In genomic region chr13:79709526-79709925, GRCh38 we compare ENCODE assay signal across 31 cellular contexts.
DNase-seq lines count a peak whose midpoint lies in the region; ATAC-seq, FAIRE-seq and TF ChIP-seq lines count a peak whose summit lies in the region.
"Had no signal": no experiment of that assay in that cellular context is flagged by ENCODE, and none has a peak within 500 bp of the region (broad histone marks: within the 10 kb centered on the region; RNA-seq: fewer than 3 reads in every experiment).

No MANE protein-coding gene starts in this region.

- CTCF ChIA-PET in BJ (lab: Yijun Ruan, JAX), result no interaction called here
- CTCF ChIA-PET in endothelial cell of umbilical vein (lab: Charles Lee), result interaction anchor here (1.2 kb wide), 1 partner anchor 13 kb away, joined by 3 read pairs; no protein-coding TSS in a partner anchor

- dilution Hi-C loops in endothelial cell of umbilical vein (cut with MboI; ENCODE audit: extremely low pct_ligation_motif_present, low sequenced_read_pairs), result no loop called here

- H3K9me1 ChIP-seq in endothelial cell of umbilical vein (replicated peaks; ENCODE audit: control insufficient read depth, extremely low read depth, insufficient read depth, low read length), result no peaks in the 10 kb centered on the region

- intact Hi-C loops in endothelial cell of umbilical vein (cut with micrococcal nuclease), result no loop called here

- H3K9ac ChIP-seq in endothelial cell of umbilical vein (replicated peaks; ENCODE audit: extremely low read depth, insufficient read depth, low read length), result no peak overlapping the region

- TF ChIP-seq POLR2A in endothelial cell of umbilical vein (IDR thresholded peaks at IDR 0.05; ENCODE audit: low read depth, low read length), result no peak

- no peak for ATAC-seq in esophagus mucosa
- ATAC-seq in HG03280 (IDR thresholded peaks at IDR 0.05; ENCODE audit: unreplicated experiment), result no peak
- ATAC-seq: activated CD8-positive, alpha-beta memory T cell treated with anti-CD3 and anti-CD28 coated beads, Interleukin-2, amount 10 ng/mL, durations not matched to agents 7 days and 5 days; activated naive CD4-positive, alpha-beta T cell treated with anti-CD3 and anti-CD28 coated beads, Interleukin-2, amount 50 U/mL, for 72 hours; body of pancreas; heart right ventricle; left lobe of liver; stimulated activated naive B cell treated with anti-CD40 and anti-IgM and Interleukin-4, amounts not matched to agents 10 μg/mL and 1 μg/mL and 100 μg/mL, for 72 hours had no signal

- BruUV-seq in endothelial cell of umbilical vein (replicated peaks; lab: Mats Ljungman, UMichigan), result no TSS peak

- POLR2A ChIA-PET in BJ (lab: Charles Lee), result no interaction called here
- POLR2A ChIA-PET in endothelial cell of umbilical vein (lab: Charles Lee), result no interaction called here

- H2AFZ ChIP-seq in endothelial cell of umbilical vein (ENCODE audit: low read depth, low read length), result no peak overlapping the region
- H2AFZ ChIP-seq in neuron (ENCODE audit: low read depth, low read length), result peak overlapping the region; percentile 46

- H3K4me1 ChIP-seq in endothelial cell of umbilical vein (ENCODE audit: control insufficient read depth, extremely low read depth, insufficient read depth, low read length) (no peaks in the 10 kb centered on the region), neuron (ENCODE audit: insufficient read depth, low read length) (no peaks in the 10 kb centered on the region)
- H3K4me1 ChIP-seq: body of pancreas, heart right ventricle, vagina had no signal

- H3K4me2 ChIP-seq in endothelial cell of umbilical vein (ENCODE audit: insufficient read depth, low read length), result no peak overlapping the region

- H3K27me3 ChIP-seq in BJ (ENCODE audit: control insufficient read depth, insufficient read depth, low read length) (no peaks in the 10 kb centered on the region), endothelial cell of umbilical vein (ENCODE audit: control insufficient read depth in 2 of 2, insufficient read depth in 2 of 2, low read length in 2 of 2) (no peaks in the 10 kb centered on the region), neuron (ENCODE audit: insufficient read depth, low read length) (no peaks in the 10 kb centered on the region)
- H3K27me3 ChIP-seq: body of pancreas, esophagus muscularis mucosa, heart right ventricle, vagina had no signal

- H3K36me3 ChIP-seq in BJ (ENCODE audit: control insufficient read depth, insufficient read depth, low read length) (no peaks in the 10 kb centered on the region), endothelial cell of umbilical vein (ENCODE audit: control insufficient read depth in 2 of 2, extremely low read depth in 1 of 2, insufficient read depth in 2 of 2, low read length in 2 of 2) (no peaks in the 10 kb centered on the region), neuron (ENCODE audit: insufficient read depth, low read length) (no peaks in the 10 kb centered on the region)
- H3K36me3 ChIP-seq: esophagus muscularis mucosa, heart right ventricle, thoracic aorta, vagina had no signal

- no peaks in the 10 kb centered on the region for H3K9me3 ChIP-seq in endothelial cell of umbilical vein (replicated peaks; ENCODE audit: control insufficient read depth, insufficient read depth, low read length)
- H3K9me3 ChIP-seq in neuron (ENCODE audit: low read length), result no peaks in the 10 kb centered on the region
- H3K9me3 ChIP-seq: body of pancreas, esophagus muscularis mucosa, heart right ventricle, thoracic aorta, vagina had no signal

- no peaks in the 10 kb centered on the region for H3K79me2 ChIP-seq in endothelial cell of umbilical vein (ENCODE audit: control insufficient read depth, insufficient read depth, low read length)

- no peaks in the 10 kb centered on the region for H4K20me1 ChIP-seq in endothelial cell of umbilical vein (replicated peaks; ENCODE audit: control insufficient read depth, extremely low read depth, insufficient read depth, low read length)

- H3K4me3 ChIP-seq in BJ (ENCODE audit: low read depth, low read length), result no peak overlapping the region
- H3K4me3 ChIP-seq in endothelial cell of umbilical vein (replicated peaks in 1 of 3; ENCODE audit: insufficient read depth in 1 of 3, low read depth in 1 of 3, low read length in 3 of 3), result no peak overlapping the region
- H3K4me3 ChIP-seq in neuron (ENCODE audit: low read length), result no peak overlapping the region
- H3K4me3 ChIP-seq: body of pancreas, esophagus muscularis mucosa, heart right ventricle, skin epidermis, thoracic aorta, vagina had no signal

- no peak for FAIRE-seq in endothelial cell of umbilical vein (lab: Jason Lieb, UNC)

- no peak overlapping the region for H3K27ac ChIP-seq in endothelial cell of umbilical vein (ENCODE audit: insufficient read depth, low read depth, low read length)
- H3K27ac ChIP-seq: body of pancreas, esophagus muscularis mucosa, heart right ventricle, thoracic aorta, vagina had no signal

- TF ChIP-seq CTCF in BJ (IDR thresholded peaks at IDR 0.05; ENCODE audit: insufficient read depth, low read depth, low read length), result no peak
- TF ChIP-seq CTCF in endothelial cell of umbilical vein (IDR thresholded peaks at IDR 0.05; ENCODE audit: extremely low read depth in 1 of 2, insufficient read depth in 1 of 2, low read depth in 1 of 2, low read length in 2 of 2), result no peak

- DNase-seq in BJ (ENCODE audit: low read depth) (peak; percentile 39), RPMI7951 (ENCODE audit: low read depth) (peak; percentile 61), endothelial cell of umbilical vein (ENCODE audit: low read depth, low spot score) (peak; percentile 4), HUDEP-2 (lab: John Stamatoyannopoulos, UW; ENCODE audit: unreplicated experiment in 76 of 76) (no peak), NCI-H82 (lab: John Stamatoyannopoulos, UW) (no peak)
- DNase-seq: activated CD4-positive, alpha-beta T cell treated with anti-CD3 and anti-CD28 coated beads, Interleukin-2, amount 10 ng/mL, durations not matched to agents 24 days and 14 days; activated CD8-positive, alpha-beta memory T cell treated with anti-CD3 and anti-CD28 coated beads, Interleukin-2, amount 10 ng/mL, durations not matched to agents 7 days and 5 days; body of pancreas; CD8-positive, alpha-beta memory T cell; DMS153; effector CD8-positive, alpha-beta T cell; heart right ventricle; Kasumi-1; NCI-H1092; NCI-H1930; NCI-H226; NCI-H774; OCI-M1; SIG-M5; stimulated activated CD4-positive, alpha-beta T cell treated with anti-CD3 and anti-CD28 coated beads, Interleukin-2, amount 100 ng/mL, for 48 hours; stimulated activated naive B cell treated with anti-CD40 and anti-IgM and Interleukin-4, amounts not matched to agents 10 μg/mL and 1 μg/mL and 100 μg/mL, for 72 hours; T-helper 1 cell had no signal

TF ChIP-seq in endothelial cell of umbilical vein, 7 proteins besides CTCF, POLR2A, EP300 and RAD21:
- TF ChIP-seq EZH2 (IDR thresholded peaks at IDR 0.05; ENCODE audit: borderline replicate concordance, low read depth, low read length, severe bottlenecking) (no peak), MAX (IDR thresholded peaks at IDR 0.05; ENCODE audit: insufficient read depth, insufficient read length) (no peak)

Comparison
In these comparisons a context has a peak if more than half of its experiments do, and no peak if none do; other contexts are left out.
1. DNase-seq: peak in BJ (single experiment), RPMI7951 (single experiment) and endothelial cell of umbilical vein (single experiment); none in HUDEP-2 (0 of 76) and NCI-H82 (single experiment).